1 cellular context compared by ENCODE assay signal in genomic region chr17:68318103-68318991, GRCh38.
TF ChIP-seq lines count a peak whose summit lies in the region.

No MANE protein-coding gene starts in this region.

TF ChIP-seq in HepG2, 621 proteins besides CTCF, POLR2A, EP300 and RAD21 (continued from another document and continues in another):
- peak; percentile 55; the same call in 1 of the 2 replicates for TF ChIP-seq SKIL (CRISPR knock-in tag; IDR thresholded peaks at IDR 0.05; ENCODE audit: borderline replicate concordance)
- TF ChIP-seq THRA (CRISPR knock-in tag; IDR thresholded peaks at IDR 0.05; ENCODE audit: borderline replicate concordance) = peak; percentile 83
- TF ChIP-seq SMAD1 (CRISPR knock-in tag; IDR thresholded peaks at IDR 0.05; ENCODE audit: borderline replicate concordance, low read depth) = no peak
- TF ChIP-seq, protein P1, sequence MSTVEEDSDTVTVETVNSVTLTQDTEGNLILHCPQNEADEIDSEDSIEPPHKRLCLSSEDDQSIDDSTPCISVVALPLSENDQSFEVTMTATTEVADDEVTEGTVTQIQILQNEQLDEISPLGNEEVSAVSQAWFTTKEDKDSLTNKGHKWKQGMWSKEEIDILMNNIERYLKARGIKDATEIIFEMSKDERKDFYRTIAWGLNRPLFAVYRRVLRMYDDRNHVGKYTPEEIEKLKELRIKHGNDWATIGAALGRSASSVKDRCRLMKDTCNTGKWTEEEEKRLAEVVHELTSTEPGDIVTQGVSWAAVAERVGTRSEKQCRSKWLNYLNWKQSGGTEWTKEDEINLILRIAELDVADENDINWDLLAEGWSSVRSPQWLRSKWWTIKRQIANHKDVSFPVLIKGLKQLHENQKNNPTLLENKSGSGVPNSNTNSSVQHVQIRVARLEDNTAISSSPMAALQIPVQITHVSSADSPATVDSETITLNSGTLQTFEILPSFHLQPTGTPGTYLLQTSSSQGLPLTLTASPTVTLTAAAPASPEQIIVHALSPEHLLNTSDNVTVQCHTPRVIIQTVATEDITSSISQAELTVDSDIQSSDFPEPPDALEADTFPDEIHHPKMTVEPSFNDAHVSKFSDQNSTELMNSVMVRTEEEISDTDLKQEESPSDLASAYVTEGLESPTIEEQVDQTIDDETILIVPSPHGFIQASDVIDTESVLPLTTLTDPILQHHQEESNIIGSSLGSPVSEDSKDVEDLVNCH (CRISPR knock-in tag; IDR thresholded peaks at IDR 0.05) = no peak
- TF ChIP-seq, protein P2, sequence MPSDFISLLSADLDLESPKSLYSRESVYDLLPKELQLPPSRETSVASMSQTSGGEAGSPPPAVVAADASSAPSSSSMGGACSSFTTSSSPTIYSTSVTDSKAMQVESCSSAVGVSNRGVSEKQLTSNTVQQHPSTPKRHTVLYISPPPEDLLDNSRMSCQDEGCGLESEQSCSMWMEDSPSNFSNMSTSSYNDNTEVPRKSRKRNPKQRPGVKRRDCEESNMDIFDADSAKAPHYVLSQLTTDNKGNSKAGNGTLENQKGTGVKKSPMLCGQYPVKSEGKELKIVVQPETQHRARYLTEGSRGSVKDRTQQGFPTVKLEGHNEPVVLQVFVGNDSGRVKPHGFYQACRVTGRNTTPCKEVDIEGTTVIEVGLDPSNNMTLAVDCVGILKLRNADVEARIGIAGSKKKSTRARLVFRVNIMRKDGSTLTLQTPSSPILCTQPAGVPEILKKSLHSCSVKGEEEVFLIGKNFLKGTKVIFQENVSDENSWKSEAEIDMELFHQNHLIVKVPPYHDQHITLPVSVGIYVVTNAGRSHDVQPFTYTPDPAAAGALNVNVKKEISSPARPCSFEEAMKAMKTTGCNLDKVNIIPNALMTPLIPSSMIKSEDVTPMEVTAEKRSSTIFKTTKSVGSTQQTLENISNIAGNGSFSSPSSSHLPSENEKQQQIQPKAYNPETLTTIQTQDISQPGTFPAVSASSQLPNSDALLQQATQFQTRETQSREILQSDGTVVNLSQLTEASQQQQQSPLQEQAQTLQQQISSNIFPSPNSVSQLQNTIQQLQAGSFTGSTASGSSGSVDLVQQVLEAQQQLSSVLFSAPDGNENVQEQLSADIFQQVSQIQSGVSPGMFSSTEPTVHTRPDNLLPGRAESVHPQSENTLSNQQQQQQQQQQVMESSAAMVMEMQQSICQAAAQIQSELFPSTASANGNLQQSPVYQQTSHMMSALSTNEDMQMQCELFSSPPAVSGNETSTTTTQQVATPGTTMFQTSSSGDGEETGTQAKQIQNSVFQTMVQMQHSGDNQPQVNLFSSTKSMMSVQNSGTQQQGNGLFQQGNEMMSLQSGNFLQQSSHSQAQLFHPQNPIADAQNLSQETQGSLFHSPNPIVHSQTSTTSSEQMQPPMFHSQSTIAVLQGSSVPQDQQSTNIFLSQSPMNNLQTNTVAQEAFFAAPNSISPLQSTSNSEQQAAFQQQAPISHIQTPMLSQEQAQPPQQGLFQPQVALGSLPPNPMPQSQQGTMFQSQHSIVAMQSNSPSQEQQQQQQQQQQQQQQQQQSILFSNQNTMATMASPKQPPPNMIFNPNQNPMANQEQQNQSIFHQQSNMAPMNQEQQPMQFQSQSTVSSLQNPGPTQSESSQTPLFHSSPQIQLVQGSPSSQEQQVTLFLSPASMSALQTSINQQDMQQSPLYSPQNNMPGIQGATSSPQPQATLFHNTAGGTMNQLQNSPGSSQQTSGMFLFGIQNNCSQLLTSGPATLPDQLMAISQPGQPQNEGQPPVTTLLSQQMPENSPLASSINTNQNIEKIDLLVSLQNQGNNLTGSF (CRISPR knock-in tag; IDR thresholded peaks at IDR 0.05) = no peak
- TF ChIP-seq ZNF282 (IDR thresholded peaks at IDR 0.05; ENCODE audit: partially characterized antibody) = no peak
- TF ChIP-seq ZHX1 (CRISPR knock-in tag; IDR thresholded peaks at IDR 0.05; ENCODE audit: low read depth) = no peak
- no peak; the same call in 1 of the 2 replicates for TF ChIP-seq ZNF547 (CRISPR knock-in tag; IDR thresholded peaks at IDR 0.05)
- TF ChIP-seq, protein P3, sequence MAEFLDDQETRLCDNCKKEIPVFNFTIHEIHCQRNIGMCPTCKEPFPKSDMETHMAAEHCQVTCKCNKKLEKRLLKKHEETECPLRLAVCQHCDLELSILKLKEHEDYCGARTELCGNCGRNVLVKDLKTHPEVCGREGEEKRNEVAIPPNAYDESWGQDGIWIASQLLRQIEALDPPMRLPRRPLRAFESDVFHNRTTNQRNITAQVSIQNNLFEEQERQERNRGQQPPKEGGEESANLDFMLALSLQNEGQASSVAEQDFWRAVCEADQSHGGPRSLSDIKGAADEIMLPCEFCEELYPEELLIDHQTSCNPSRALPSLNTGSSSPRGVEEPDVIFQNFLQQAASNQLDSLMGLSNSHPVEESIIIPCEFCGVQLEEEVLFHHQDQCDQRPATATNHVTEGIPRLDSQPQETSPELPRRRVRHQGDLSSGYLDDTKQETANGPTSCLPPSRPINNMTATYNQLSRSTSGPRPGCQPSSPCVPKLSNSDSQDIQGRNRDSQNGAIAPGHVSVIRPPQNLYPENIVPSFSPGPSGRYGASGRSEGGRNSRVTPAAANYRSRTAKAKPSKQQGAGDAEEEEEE (CRISPR knock-in tag; IDR thresholded peaks at IDR 0.05; ENCODE audit: borderline replicate concordance) = no peak
- TF ChIP-seq WIZ (CRISPR knock-in tag; IDR thresholded peaks at IDR 0.05) = no peak
- TF ChIP-seq, protein P4, sequence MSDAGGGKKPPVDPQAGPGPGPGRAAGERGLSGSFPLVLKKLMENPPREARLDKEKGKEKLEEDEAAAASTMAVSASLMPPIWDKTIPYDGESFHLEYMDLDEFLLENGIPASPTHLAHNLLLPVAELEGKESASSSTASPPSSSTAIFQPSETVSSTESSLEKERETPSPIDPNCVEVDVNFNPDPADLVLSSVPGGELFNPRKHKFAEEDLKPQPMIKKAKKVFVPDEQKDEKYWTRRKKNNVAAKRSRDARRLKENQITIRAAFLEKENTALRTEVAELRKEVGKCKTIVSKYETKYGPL (CRISPR knock-in tag; IDR thresholded peaks at IDR 0.05) = no peak
- no peak for TF ChIP-seq ATF7-NPFF (CRISPR knock-in tag; IDR thresholded peaks at IDR 0.05; ENCODE audit: low read depth)
- TF ChIP-seq, protein P5, sequence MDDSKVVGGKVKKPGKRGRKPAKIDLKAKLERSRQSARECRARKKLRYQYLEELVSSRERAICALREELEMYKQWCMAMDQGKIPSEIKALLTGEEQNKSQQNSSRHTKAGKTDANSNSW (CRISPR knock-in tag; IDR thresholded peaks at IDR 0.05; ENCODE audit: borderline replicate concordance) = no peak
- no peak; the same call in 1 of the 2 replicates for TF ChIP-seq FOXO1 (CRISPR knock-in tag; IDR thresholded peaks at IDR 0.05)
- no peak for TF ChIP-seq RNF219 (CRISPR knock-in tag; IDR thresholded peaks at IDR 0.05)
- no peak for TF ChIP-seq NCOA5 (CRISPR knock-in tag; IDR thresholded peaks at IDR 0.05)
- TF ChIP-seq, protein P6, sequence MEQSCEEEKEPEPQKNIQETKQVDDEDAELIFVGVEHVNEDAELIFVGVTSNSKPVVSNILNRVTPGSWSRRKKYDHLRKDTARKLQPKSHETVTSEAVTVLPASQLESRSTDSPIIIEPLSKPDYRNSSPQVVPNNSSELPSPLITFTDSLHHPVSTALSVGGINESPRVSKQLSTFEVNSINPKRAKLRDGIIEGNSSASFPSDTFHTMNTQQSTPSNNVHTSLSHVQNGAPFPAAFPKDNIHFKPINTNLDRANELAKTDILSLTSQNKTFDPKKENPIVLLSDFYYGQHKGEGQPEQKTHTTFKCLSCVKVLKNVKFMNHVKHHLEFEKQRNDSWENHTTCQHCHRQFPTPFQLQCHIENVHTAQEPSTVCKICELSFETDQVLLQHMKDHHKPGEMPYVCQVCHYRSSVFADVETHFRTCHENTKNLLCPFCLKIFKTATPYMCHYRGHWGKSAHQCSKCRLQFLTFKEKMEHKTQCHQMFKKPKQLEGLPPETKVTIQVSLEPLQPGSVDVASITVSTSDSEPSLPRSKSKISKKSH (CRISPR knock-in tag; IDR thresholded peaks at IDR 0.05; ENCODE audit: borderline replicate concordance) = no peak
- no peak for TF ChIP-seq EED (CRISPR knock-in tag; IDR thresholded peaks at IDR 0.05)
- TF ChIP-seq HINFP (CRISPR knock-in tag; IDR thresholded peaks at IDR 0.05; ENCODE audit: low read depth) = 0 out of 2 replicates have a peak, but pooled peaks have one; percentile 12
- no peak for TF ChIP-seq NBN (conservative IDR thresholded peaks at IDR 0.05)
- peak; percentile 43; the same call in 1 of the 2 replicates for TF ChIP-seq SAFB2 (CRISPR knock-in tag; IDR thresholded peaks at IDR 0.05; ENCODE audit: borderline replicate concordance, low read depth)
- no peak for TF ChIP-seq NONO (IDR thresholded peaks at IDR 0.05)
- peak; percentile 59; the same call in 1 of the 2 replicates for TF ChIP-seq NONO (CRISPR knock-in tag; conservative IDR thresholded peaks at IDR 0.05)
- TF ChIP-seq HNRNPH1 (optimal IDR thresholded peaks at IDR 0.05; ENCODE audit: low read depth, low read length) = no peak
- TF ChIP-seq ZBTB38 (CRISPR knock-in tag; IDR thresholded peaks at IDR 0.05) = peak; percentile 75
- no peak for TF ChIP-seq ZBTB2 (CRISPR knock-in tag; IDR thresholded peaks at IDR 0.05; ENCODE audit: low read depth)
- TF ChIP-seq HNRNPLL (IDR thresholded peaks at IDR 0.05; ENCODE audit: low read depth, low read length, poor library complexity, severe bottlenecking) = no peak
- TF ChIP-seq BRCA1 (CRISPR knock-in tag; IDR thresholded peaks at IDR 0.05) = no peak
- no peak for TF ChIP-seq DNMT1 (CRISPR knock-in tag; IDR thresholded peaks at IDR 0.05)
- no peak for TF ChIP-seq ZNF83 (CRISPR knock-in tag; IDR thresholded peaks at IDR 0.05; ENCODE audit: borderline replicate concordance)
